1 cellular context compared by ENCODE assay signal in the genomic region with DNA sequence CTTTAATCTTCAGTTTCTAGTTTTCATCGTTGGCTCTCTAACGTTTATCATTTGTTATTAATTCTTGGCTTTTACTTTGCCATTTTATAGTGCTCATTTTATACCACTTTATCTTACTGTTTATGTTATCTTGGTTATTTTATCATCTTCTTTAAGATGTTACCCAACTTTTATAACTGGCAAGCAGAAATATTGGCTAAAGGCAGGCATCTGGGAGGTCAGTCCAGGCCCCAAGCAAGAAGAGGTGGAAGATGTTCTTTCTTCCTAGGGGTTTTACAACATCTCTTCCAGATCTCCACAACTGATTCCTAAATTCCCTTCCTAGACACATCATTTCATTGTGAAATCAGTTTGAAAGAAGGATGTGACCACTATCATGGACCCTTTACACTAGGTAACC.
TF ChIP-seq lines count a peak whose summit lies in the region.

No MANE protein-coding gene starts in this region.

TF ChIP-seq in IMR-90, 13 proteins besides CTCF, POLR2A, EP300 and RAD21 (continued from another document):
- TF ChIP-seq NFE2L2 (IDR thresholded peaks at IDR 0.05; ENCODE audit: low read depth, low read length): no peak
- no peak for TF ChIP-seq CHD1 (IDR thresholded peaks at IDR 0.05; ENCODE audit: low read depth, low read length)
- TF ChIP-seq, protein P1, sequence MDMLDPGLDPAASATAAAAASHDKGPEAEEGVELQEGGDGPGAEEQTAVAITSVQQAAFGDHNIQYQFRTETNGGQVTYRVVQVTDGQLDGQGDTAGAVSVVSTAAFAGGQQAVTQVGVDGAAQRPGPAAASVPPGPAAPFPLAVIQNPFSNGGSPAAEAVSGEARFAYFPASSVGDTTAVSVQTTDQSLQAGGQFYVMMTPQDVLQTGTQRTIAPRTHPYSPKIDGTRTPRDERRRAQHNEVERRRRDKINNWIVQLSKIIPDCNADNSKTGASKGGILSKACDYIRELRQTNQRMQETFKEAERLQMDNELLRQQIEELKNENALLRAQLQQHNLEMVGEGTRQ (IDR thresholded peaks at IDR 0.05; ENCODE audit: low read depth, low read length): no peak
- TF ChIP-seq CEBPB (IDR thresholded peaks at IDR 0.05; ENCODE audit: low read depth, low read length): no peak
- TF ChIP-seq RCOR1 (IDR thresholded peaks at IDR 0.05; ENCODE audit: insufficient replicate concordance, low read length): no peak
